In genomic region chr5:41334758-41335157, GRCh38 we compare ENCODE assay signal across 11 cellular contexts.
A peak's percentile ranks its signal among the peaks of the same experiment; 100 is the strongest.
DNase-seq lines count a peak whose midpoint lies in the region; ATAC-seq and TF ChIP-seq lines count a peak whose summit lies in the region.
"Had no signal": no experiment of that assay in that cellular context is flagged by ENCODE, and none has a peak within 500 bp of the region (broad histone marks: within the 10 kb centered on the region; RNA-seq: fewer than 3 reads in every experiment).

No MANE protein-coding gene starts in this region.

- no peak overlapping the region for H3K14ac ChIP-seq in trophoblast cell (ENCODE audit: low read length)

- no peaks in the 10 kb centered on the region for H3K27me3 ChIP-seq in ovary
- no peaks in the 10 kb centered on the region for H3K27me3 ChIP-seq in effector memory CD4-positive, alpha-beta T cell (replicated peaks; ENCODE audit: control insufficient read depth, insufficient read depth, low read length, poor library complexity, severe bottlenecking)
- no peaks in the 10 kb centered on the region for H3K27me3 ChIP-seq in trophoblast cell (ENCODE audit: insufficient read depth, low read length)
- H3K27me3 ChIP-seq: brain microvascular endothelial cell, transverse colon had no signal

- H3K9me3 ChIP-seq in ovary (no peaks in the 10 kb centered on the region), trophoblast cell (ENCODE audit: insufficient read depth, low read depth, low read length) (no peaks in the 10 kb centered on the region)
- H3K9me3 ChIP-seq in effector memory CD4-positive, alpha-beta T cell (ENCODE audit: control insufficient read depth, low read length), result no peaks in the 10 kb centered on the region
- H3K9me3 ChIP-seq: transverse colon had no signal

- no peak overlapping the region for H4K8ac ChIP-seq in trophoblast cell (ENCODE audit: low read depth, low read length)

- H3K4ac ChIP-seq in trophoblast cell (ENCODE audit: low read depth, low read length), result no peak overlapping the region

- H2AK5ac ChIP-seq in trophoblast cell (ENCODE audit: low read length), result no peak overlapping the region

- DNase-seq in coronary artery (ENCODE audit: low spot score), result no peak
- DNase-seq in ovary, result peak; percentile 28 to 54 (median 36)
- DNase-seq in effector memory CD4-positive, alpha-beta T cell, result no peak
- no peak for DNase-seq in trophoblast cell
- DNase-seq in activated CD4-positive, alpha-beta memory T cell treated with anti-CD3 and anti-CD28 coated beads for 36 hours, result no peak
- DNase-seq: brain microvascular endothelial cell, transverse colon had no signal

- no peaks in the 10 kb centered on the region for H3K36me3 Mint-ChIP-seq in activated CD4-positive, alpha-beta memory T cell treated with anti-CD3 and anti-CD28 coated beads for 36 hours

- no peaks in the 10 kb centered on the region for H3K27me3 Mint-ChIP-seq in activated CD4-positive, alpha-beta memory T cell treated with anti-CD3 and anti-CD28 coated beads for 36 hours

- no peak for TF ChIP-seq POLR2A in ovary (IDR thresholded peaks at IDR 0.05)

- peak overlapping the region in 1 of 2 donors; percentile 15 for H3K27ac ChIP-seq in coronary artery
- H3K27ac ChIP-seq in ovary, result peak overlapping the region in 1 of 2 donors; percentile 50
- no peak overlapping the region for H3K27ac ChIP-seq in effector memory CD4-positive, alpha-beta T cell (ENCODE audit: insufficient read depth, low read length, poor library complexity, severe bottlenecking)
- no peak overlapping the region for H3K27ac ChIP-seq in trophoblast cell (ENCODE audit: low read depth, low read length)
- H3K27ac ChIP-seq: brain microvascular endothelial cell, skin epidermis had no signal

- H2BK120ac ChIP-seq in trophoblast cell (ENCODE audit: insufficient read depth, low read length, poor library complexity), result no peak overlapping the region

- no peaks in the 10 kb centered on the region for H3K79me2 ChIP-seq in trophoblast cell (ENCODE audit: control insufficient read depth, insufficient read depth, low read length, poor library complexity)

- no peaks in the 10 kb centered on the region for H3K36me3 ChIP-seq in ovary
- no peaks in the 10 kb centered on the region for H3K36me3 ChIP-seq in effector memory CD4-positive, alpha-beta T cell (ENCODE audit: control insufficient read depth, insufficient read depth, low read length)
- no peaks in the 10 kb centered on the region for H3K36me3 ChIP-seq in trophoblast cell (ENCODE audit: control insufficient read depth in 1 of 2, insufficient read depth in 2 of 2, low read length in 2 of 2)
- H3K36me3 ChIP-seq: brain microvascular endothelial cell, transverse colon had no signal

- no peak for TF ChIP-seq EP300 in ovary (IDR thresholded peaks at IDR 0.05)

- H3K23ac ChIP-seq in trophoblast cell (ENCODE audit: low read length), result no peak overlapping the region

- no peaks in the 10 kb centered on the region for H3K4me1 Mint-ChIP-seq in activated CD4-positive, alpha-beta memory T cell treated with anti-CD3 and anti-CD28 coated beads for 36 hours (ENCODE audit: low read depth)

- ATAC-seq in GM18870 (IDR thresholded peaks at IDR 0.05; ENCODE audit: unreplicated experiment), result peak; percentile 85
- peak; percentile 89 for ATAC-seq in HG02885 (IDR thresholded peaks at IDR 0.05; ENCODE audit: poor library complexity, unreplicated experiment)
- ATAC-seq in GM21447 (IDR thresholded peaks at IDR 0.05; ENCODE audit: unreplicated experiment), result no peak

- no peak overlapping the region for H3K27ac Mint-ChIP-seq in activated CD4-positive, alpha-beta memory T cell treated with anti-CD3 and anti-CD28 coated beads for 36 hours

- intact Hi-C loops in ovary (cut with DNase I), result no loop called here
- intact Hi-C loops in activated CD4-positive, alpha-beta memory T cell treated with anti-CD3 and anti-CD28 coated beads for 36 hours (cut with micrococcal nuclease), result no loop called here

- H3K4me2 ChIP-seq in trophoblast cell (ENCODE audit: low read length), result no peak overlapping the region

- H4K12ac ChIP-seq in trophoblast cell (ENCODE audit: low read depth, low read length), result no peak overlapping the region

- no peak overlapping the region for H2BK12ac ChIP-seq in trophoblast cell (ENCODE audit: low read length)

- CTCF ChIA-PET in activated CD4-positive, alpha-beta memory T cell treated with anti-CD3 and anti-CD28 coated beads for 36 hours (lab: Charles Lee), result no interaction called here

- H3K4me1 ChIP-seq in ovary (ENCODE audit: insufficient read depth), result peaks cover 4% of the 10 kb centered on the region
- H3K4me1 ChIP-seq in effector memory CD4-positive, alpha-beta T cell (ENCODE audit: control insufficient read depth, insufficient read depth, low read length, poor library complexity, severe bottlenecking), result no peaks in the 10 kb centered on the region
- peaks cover 0 to 2% of the 10 kb centered on the region in 2 experiments for H3K4me1 ChIP-seq in trophoblast cell (ENCODE audit: control insufficient read depth in 1 of 2, insufficient read depth in 2 of 2, low read length in 2 of 2)

- H2BK5ac ChIP-seq in trophoblast cell (ENCODE audit: low read depth, low read length, poor library complexity), result no peak overlapping the region

- TF ChIP-seq CTCF in coronary artery (IDR thresholded peaks at IDR 0.05) (no peak), ovary (IDR thresholded peaks at IDR 0.05) (no peak)

- H4K91ac ChIP-seq in trophoblast cell (ENCODE audit: low read depth, low read length), result no peak overlapping the region

- H3K4me3 Mint-ChIP-seq in activated CD4-positive, alpha-beta memory T cell treated with anti-CD3 and anti-CD28 coated beads for 36 hours, result no peak overlapping the region

- H3K4me3 ChIP-seq in coronary artery, result peak overlapping the region; percentile 47
- no peak overlapping the region for H3K4me3 ChIP-seq in ovary
- H3K4me3 ChIP-seq in effector memory CD4-positive, alpha-beta T cell (ENCODE audit: insufficient read depth, low read depth, low read length, poor library complexity, severe bottlenecking), result no peak overlapping the region
- no peak overlapping the region for H3K4me3 ChIP-seq in trophoblast cell (ENCODE audit: low read depth, low read length)
- H3K4me3 ChIP-seq: skin epidermis, transverse colon had no signal

- no peak overlapping the region for H3K18ac ChIP-seq in trophoblast cell (ENCODE audit: low read length)

- POLR2A ChIA-PET in activated CD4-positive, alpha-beta memory T cell treated with anti-CD3 and anti-CD28 coated beads for 36 hours (lab: Charles Lee), result no interaction called here

- H2AFZ ChIP-seq in trophoblast cell (ENCODE audit: insufficient read depth, low read length, poor library complexity), result no peak overlapping the region

- H3K79me1 ChIP-seq in trophoblast cell (ENCODE audit: low read length), result no peaks in the 10 kb centered on the region

- H3K9ac ChIP-seq in trophoblast cell (ENCODE audit: low read length), result no peak overlapping the region

- 7 to 22% (median 7%) methylated on average over 5 of the region's 5 CpGs for WGBS in ovary, 3 donors
- WGBS in trophoblast cell (ENCODE audit: extremely low coverage, insufficient coverage, insufficient read length), result no CpG with 5 or more reads among the region's 5 CpGs

- H3K9me3 Mint-ChIP-seq in activated CD4-positive, alpha-beta memory T cell treated with anti-CD3 and anti-CD28 coated beads for 36 hours, result no peaks in the 10 kb centered on the region

Comparison
In these comparisons a context has a peak if more than half of its experiments do, and no peak if none do; other contexts are left out.
1. DNase-seq: peak in ovary (5 of 5); none in coronary artery (single experiment), effector memory CD4-positive, alpha-beta T cell (0 of 3), trophoblast cell (0 of 2) and activated CD4-positive, alpha-beta memory T cell treated with anti-CD3 and anti-CD28 coated beads for 36 hours (single experiment).